8 cellular contexts compared by ENCODE assay signal in genomic region chr17:32486091-32486700, GRCh38. TPM values are rescaled to one million over a fixed set of nuclear protein-coding genes. Genes with fewer than 3 reads are reported as not detected.
DNase-seq lines count a peak whose midpoint lies in the region; ATAC-seq and TF ChIP-seq lines count a peak whose summit lies in the region.

No MANE protein-coding gene starts in this region.

- no peaks in the 10 kb centered on the region for H3K9me3 ChIP-seq in right lobe of liver

- ATAC-seq in HG03066 (IDR thresholded peaks at IDR 0.05; ENCODE audit: low read depth, unreplicated experiment) (peak; percentile 43), right lobe of liver (peak; percentile 78 to 90 (median 86))

- peaks cover 0 to 16% (median 8%) of the 10 kb centered on the region in 4 donors for H3K36me3 ChIP-seq in right lobe of liver

- intact Hi-C loops in right lobe of liver (cut with DNase I): no loop called here

- H3K4me1 ChIP-seq in right lobe of liver: peaks cover 0 to 16% (median 0%) of the 10 kb centered on the region in 4 donors

- TF ChIP-seq POLR2A in right lobe of liver (IDR thresholded peaks at IDR 0.05): peak; percentile 45

- TF ChIP-seq CTCF in right lobe of liver (IDR thresholded peaks at IDR 0.05): no peak

- H3K27me3 ChIP-seq in right lobe of liver: no peaks in the 10 kb centered on the region

- peak; percentile 37 to 38 for DNase-seq in activated CD8-positive, alpha-beta memory T cell treated with anti-CD3 and anti-CD28 coated beads for 4 hours (ENCODE audit: low read depth in 2 of 2)
- DNase-seq in activated CD8-positive, alpha-beta memory T cell treated with anti-CD3 and anti-CD28 coated beads for 24 hours: no peak
- DNase-seq in NCI-H345 treated with DMSO at 0.1 percent for 48 hours (lab: John Stamatoyannopoulos, UW; ENCODE audit: unreplicated experiment) (peak; percentile 76), dermis microvascular lymphatic vessel endothelial cell (ENCODE audit: low read depth in 2 of 2) (peak; percentile 50 to 83), right lobe of liver (peak; percentile 81 to 84 (median 84))
- peak; percentile 62 to 71 for DNase-seq in activated CD4-positive, alpha-beta T cell treated with anti-CD3 and anti-CD28 coated beads for 4 hours
- DNase-seq in stimulated activated CD4-positive, alpha-beta T cell treated with anti-CD3 and anti-CD28 coated beads, Interleukin-4, amount 100 ng/mL, for 4 hours: peak; percentile 66 to 73

- peak overlapping the region in 1 of 3 donors; percentile 52 for H3K27ac ChIP-seq in right lobe of liver

- peak overlapping the region; percentile 49 to 69 (median 53) for H3K4me3 ChIP-seq in right lobe of liver

- no CpG with 5 or more reads among the region's 73 CpGs for WGBS in right lobe of liver (ENCODE audit: insufficient coverage, low coverage, low lambda C conversion rate, missing lambda C conversion rate)

RNA-seq across cellular contexts. Expression of gene CDK5R1, which starts 0.6 kb away (rescaled TPM):
- 1.3 and 1.6 TPM in 2 replicates for total RNA-seq in dermis microvascular lymphatic vessel endothelial cell
- under 1 TPM; 0.37 to 0.90 (median 0.48) TPM for total RNA-seq in right lobe of liver

RNA-seq across cellular contexts. Expression of gene PSMD11, which starts 41.9 kb away (rescaled TPM):
- total RNA-seq in dermis microvascular lymphatic vessel endothelial cell (98.1 and 104 TPM in 2 replicates), right lobe of liver (10 to 100 TPM; 45.7 to 61.3 (median 51.6) TPM)
